Comparison of ENCODE assay signal across 27 cellular contexts in the genomic region with DNA sequence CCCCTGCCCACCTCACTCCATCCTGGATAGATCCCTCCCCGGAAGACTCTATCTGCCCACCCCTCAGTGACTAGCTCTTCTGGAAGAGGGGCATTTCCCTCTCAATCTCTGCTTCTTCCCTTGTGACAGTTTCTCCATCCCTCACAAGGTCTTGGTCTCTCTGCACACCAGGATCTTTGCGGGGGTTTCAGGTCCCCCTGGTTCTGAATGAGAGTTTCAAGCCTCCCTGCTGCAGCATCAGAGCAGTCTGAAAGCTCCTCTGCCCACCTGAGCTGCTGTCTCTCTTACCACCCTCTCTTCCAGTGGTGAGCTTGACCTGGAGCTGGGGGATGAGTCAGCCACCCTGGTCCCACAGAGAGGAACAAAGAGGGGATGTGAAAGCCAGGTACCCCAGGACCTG. TPM values are rescaled to one million over a fixed set of nuclear protein-coding genes. Genes with fewer than 3 reads are reported as not detected.
"Had no signal": no experiment of that assay in that cellular context is flagged by ENCODE, and none has a peak within 500 bp of the region (broad histone marks: within the 10 kb centered on the region; RNA-seq: fewer than 3 reads in every experiment).

No MANE protein-coding gene starts in this region.

- H3K36me3 Mint-ChIP-seq: activated CD8-positive, alpha-beta memory T cell treated with anti-CD3 and anti-CD28 coated beads, Interleukin-2, amount 10 ng/mL, durations not matched to agents 7 days and 5 days; T-cell had no signal

- H3K4me3 ChIP-seq: SK-N-MC had no signal

- ATAC-seq: activated CD8-positive, alpha-beta memory T cell treated with anti-CD3 and anti-CD28 coated beads, Interleukin-2, amount 10 ng/mL, durations not matched to agents 7 days and 5 days; Right ventricle myocardium inferior; T-cell had no signal

- H3K9me3 Mint-ChIP-seq: activated B cell treated with CpG ODN at 0.5 μM for 24 hours; activated CD4-positive, alpha-beta T cell treated with anti-CD3 and anti-CD28 coated beads, Interleukin-2, amount 10 ng/mL, durations not matched to agents 24 days and 14 days; activated T-cell treated with anti-CD3 and anti-CD28 coated beads, Interleukin-2, amount 50 U/mL, for 24 hours; activated T-helper 1 cell treated with anti-CD3 and anti-CD28 coated beads, Interleukin-12 subunit alpha, Interleukin-12 subunit beta, Interleukin-2, Interleukin-4 antibody, amounts not matched to agents 30 ng/mL and 10 ng/mL and 1 ng/mL, durations not matched to agents 14 hours and 24 hours and 36 hours; brain; T-cell had no signal

- DNase-seq: activated B cell treated with CpG ODN at 0.5 μM for 24 hours; activated CD4-positive, alpha-beta T cell treated with anti-CD3 and anti-CD28 coated beads for 1 hour; activated CD4-positive, alpha-beta T cell treated with anti-CD3 and anti-CD28 coated beads, Interleukin-2, amount 10 ng/mL, durations not matched to agents 24 days and 14 days; activated CD4-positive, alpha-beta T cell treated with anti-CD3 and anti-CD28 coated beads, Interleukin-2, amount 50 U/mL, for 48 hours; activated CD8-positive, alpha-beta memory T cell treated with anti-CD3 and anti-CD28 coated beads, Interleukin-2, amount 10 ng/mL, durations not matched to agents 7 days and 5 days; activated effector memory CD4-positive, alpha-beta T cell treated with Interleukin-2 at 50 U/mL for 16 hours; activated naive CD4-positive, alpha-beta T cell treated with Interleukin-2 at 50 U/mL for 16 hours; activated T-cell treated with anti-CD3 and anti-CD28 coated beads, Interleukin-2, amount 50 U/mL, for 24 hours; amygdala; MM.1S; NCI-H1105; NCI-H1436; NCI-H1694 treated with DMSO at 0.1 percent for 48 hours; NCI-H2029 treated with DMSO at 0.1 percent for 48 hours; NCI-H510A treated with DMSO at 0.1 percent for 48 hours; NCI-H69; T-cell; T-helper 2 cell; T1000 had no signal

- FAIRE-seq: astrocyte, TTC549 had no signal

- H3K4me3 Mint-ChIP-seq: activated B cell treated with CpG ODN at 0.5 μM for 24 hours; activated CD4-positive, alpha-beta T cell treated with anti-CD3 and anti-CD28 coated beads, Interleukin-2, amount 10 ng/mL, durations not matched to agents 24 days and 14 days; activated CD8-positive, alpha-beta memory T cell treated with anti-CD3 and anti-CD28 coated beads, Interleukin-2, amount 10 ng/mL, durations not matched to agents 7 days and 5 days; activated naive CD8-positive, alpha-beta T cell; activated T-cell treated with anti-CD3 and anti-CD28 coated beads, Interleukin-2, amount 50 U/mL, for 24 hours; activated T-helper 1 cell treated with anti-CD3 and anti-CD28 coated beads, Interleukin-12 subunit alpha, Interleukin-12 subunit beta, Interleukin-2, Interleukin-4 antibody, amounts not matched to agents 30 ng/mL and 10 ng/mL and 1 ng/mL, durations not matched to agents 14 hours and 24 hours and 36 hours; brain; T-cell had no signal

- H3K4me1 Mint-ChIP-seq: brain had no signal

- H3K27ac ChIP-seq: SK-N-MC had no signal

- H3K27ac Mint-ChIP-seq: activated B cell treated with CpG ODN at 0.5 μM for 24 hours; activated CD8-positive, alpha-beta memory T cell treated with anti-CD3 and anti-CD28 coated beads, Interleukin-2, amount 10 ng/mL, durations not matched to agents 7 days and 5 days; activated naive CD8-positive, alpha-beta T cell; activated T-cell treated with anti-CD3 and anti-CD28 coated beads, Interleukin-2, amount 50 U/mL, for 24 hours; activated T-helper 1 cell treated with anti-CD3 and anti-CD28 coated beads, Interleukin-12 subunit alpha, Interleukin-12 subunit beta, Interleukin-2, Interleukin-4 antibody, amounts not matched to agents 30 ng/mL and 10 ng/mL and 1 ng/mL, durations not matched to agents 14 hours and 24 hours and 36 hours; brain had no signal

RNA-seq across cellular contexts. Expression of a gene that starts 46.6 kb away (rescaled TPM):
- total RNA-seq: activated B cell treated with CpG ODN at 0.5 μM for 24 hours, RPMI7951 had no signal
